ENCODE assay signal across 18 cellular contexts in the genomic region with DNA sequence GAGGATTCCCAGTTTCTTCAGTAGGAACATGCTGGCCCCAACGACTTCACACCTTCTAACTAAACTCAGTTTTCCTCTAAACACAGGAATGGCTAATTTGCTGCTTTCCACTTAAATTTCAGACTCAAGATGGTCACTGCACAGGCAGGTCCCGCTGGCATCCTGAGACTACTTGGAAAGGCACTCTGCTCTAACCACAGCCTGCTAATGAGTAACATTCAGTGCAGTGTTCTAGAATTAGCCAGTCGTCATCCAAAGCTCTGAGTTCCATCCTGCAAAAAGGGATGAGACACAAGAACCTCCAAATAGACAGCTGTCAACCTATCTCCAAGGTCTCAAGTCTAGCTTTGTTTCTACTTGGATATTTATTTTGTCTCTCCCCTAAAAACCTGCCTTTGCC. TPM values are rescaled to one million over a fixed set of nuclear protein-coding genes. Genes with fewer than 3 reads are reported as not detected.
DNase-seq lines count a peak whose midpoint lies in the region; ATAC-seq and TF ChIP-seq lines count a peak whose summit lies in the region.
"Had no signal": no experiment of that assay in that cellular context is flagged by ENCODE, and none has a peak within 500 bp of the region (broad histone marks: within the 10 kb centered on the region; RNA-seq: fewer than 3 reads in every experiment).

No MANE protein-coding gene starts in this region.

- H4K8ac ChIP-seq in mesendoderm (ENCODE audit: low read depth, low read length): no peak overlapping the region

- H3K18ac ChIP-seq in mesendoderm (ENCODE audit: low read length): no peak overlapping the region

- H3K27ac ChIP-seq in GM23248 (peak overlapping the region; percentile 24), transverse colon (no peak overlapping the region), mesendoderm (ENCODE audit: low read depth, low read length) (no peak overlapping the region)
- H3K27ac ChIP-seq: gastroesophageal sphincter, prostate gland had no signal

- H3K4me1 ChIP-seq in GM23248 (ENCODE audit: insufficient read depth): peaks cover 44% of the 10 kb centered on the region
- peaks cover 0 to 36% (median 9%) of the 10 kb centered on the region in 4 donors for H3K4me1 ChIP-seq in transverse colon
- no peaks in the 10 kb centered on the region for H3K4me1 ChIP-seq in mesendoderm (ENCODE audit: control insufficient read depth, low read depth, low read length)
- H3K4me1 ChIP-seq: prostate gland had no signal

- no peak overlapping the region for H2BK120ac ChIP-seq in mesendoderm (ENCODE audit: low read depth, low read length)

- POLR2A ChIA-PET in AG04449 (lab: Yijun Ruan, JAX): no interaction called here

- in situ Hi-C loops in GM23248 (cut with MboI): no loop called here
- in situ Hi-C loops in astrocyte of the cerebellum (cut with HindIII; ENCODE audit: low sequenced_read_pairs): no loop called here
- in situ Hi-C loops in transverse colon (cut with MboI; ENCODE audit: low pct_ligation_motif_present in 1 of 4, low pct_unique_long_range_greater_than_20kb in 1 of 4, low sequenced_read_pairs in 3 of 4): no loop called here

- no peaks in the 10 kb centered on the region for H3K36me3 ChIP-seq in GM23248 (ENCODE audit: low read depth)
- peaks cover 0 to 3% (median 0%) of the 10 kb centered on the region in 4 donors for H3K36me3 ChIP-seq in transverse colon
- H3K36me3 ChIP-seq in mesendoderm (ENCODE audit: control insufficient read depth, insufficient read depth, low read length): no peaks in the 10 kb centered on the region
- H3K36me3 ChIP-seq: prostate gland had no signal

- H4K5ac ChIP-seq in mesendoderm (ENCODE audit: low read length): no peak overlapping the region

- H3K4me2 ChIP-seq in GM23248 (ENCODE audit: unreplicated experiment): peak overlapping the region; percentile 50
- H3K4me2 ChIP-seq in mesendoderm (ENCODE audit: low read length): no peak overlapping the region

- H3K27me3 ChIP-seq in GM23248 (replicated peaks; ENCODE audit: insufficient read depth) (no peaks in the 10 kb centered on the region), transverse colon (no peaks in the 10 kb centered on the region), mesendoderm (ENCODE audit: insufficient read depth, low read length, poor library complexity) (peaks cover 32% of the 10 kb centered on the region)
- H3K27me3 ChIP-seq: gastroesophageal sphincter had no signal

- H2AK5ac ChIP-seq in mesendoderm (ENCODE audit: low read length): no peak overlapping the region

- no peaks in the 10 kb centered on the region for H3K9me3 ChIP-seq in GM23248 (ENCODE audit: low read depth)
- no peaks in the 10 kb centered on the region for H3K9me3 ChIP-seq in transverse colon
- H3K9me3 ChIP-seq: gastroesophageal sphincter, prostate gland had no signal

- H2BK15ac ChIP-seq in mesendoderm (replicated peaks; ENCODE audit: low read depth): no peak overlapping the region

- H3K9ac ChIP-seq in GM23248 (no peak overlapping the region), mesendoderm (ENCODE audit: low read length) (no peak overlapping the region)

- no peak overlapping the region for H3K4me3 ChIP-seq in AG04449 (ENCODE audit: low read depth, low read length)
- no peak overlapping the region for H3K4me3 ChIP-seq in GM23248
- no peak overlapping the region for H3K4me3 ChIP-seq in astrocyte of the cerebellum (ENCODE audit: low read depth, low read length)
- no peak overlapping the region for H3K4me3 ChIP-seq in transverse colon
- H3K4me3 ChIP-seq in mesendoderm (ENCODE audit: low read length): no peak overlapping the region
- H3K4me3 ChIP-seq: gastroesophageal sphincter, lung, prostate gland had no signal

- ATAC-seq in GM18505 (IDR thresholded peaks at IDR 0.05; ENCODE audit: unreplicated experiment): no peak
- ATAC-seq: activated naive CD4-positive, alpha-beta T cell treated with anti-CD3 and anti-CD28 coated beads, Interleukin-2, amount 50 U/mL, for 72 hours; gastroesophageal sphincter; PC-3 had no signal

- no peak overlapping the region for H3K56ac ChIP-seq in mesendoderm (ENCODE audit: low read length)

- H3K23ac ChIP-seq in mesendoderm (ENCODE audit: low read length): no peak overlapping the region

- intact Hi-C loops in transverse colon (cut with DNase I; ENCODE audit: low total_unique reads): no loop called here

- H2BK5ac ChIP-seq in mesendoderm (ENCODE audit: low read length): no peak overlapping the region

- CTCF ChIA-PET in AG04449 (lab: Yijun Ruan, JAX): interaction anchor here (1.5 to 4.6 kb wide), 2 partner anchors 13 to 61 kb away, joined by 4 to 14 read pairs; no protein-coding TSS in a partner anchor

- 17 to 24% methylated on average over 3 of the region's 3 CpGs for WGBS in GM23248 (ENCODE audit: low coverage in 1 of 2, low lambda C conversion rate in 2 of 2, missing lambda C conversion rate in 2 of 2), 2 experiments
- 81 to 100% methylated on average over 1 to 3 of the region's 3 CpGs for WGBS in transverse colon (ENCODE audit: low coverage in 1 of 2), 2 donors
- no CpG with 5 or more reads among the region's 3 CpGs for WGBS in mesendoderm (ENCODE audit: extremely low coverage, insufficient coverage, low lambda C conversion rate)

- no peak overlapping the region for H3K4ac ChIP-seq in mesendoderm (ENCODE audit: low read depth, low read length)

- H3K9me2 ChIP-seq in GM23248 (ENCODE audit: insufficient read depth): no peaks in the 10 kb centered on the region

- peak; percentile 52 for DNase-seq in AG04449 (ENCODE audit: low read depth, low spot score)
- peak; percentile 91 for DNase-seq in GM23248
- peak; percentile 27 for DNase-seq in astrocyte of the cerebellum (ENCODE audit: low read depth)
- DNase-seq in islet precursor cell: peak; percentile 49
- DNase-seq in transverse colon: no peak
- DNase-seq in NCI-H1436 (lab: John Stamatoyannopoulos, UW): no peak
- no peak for DNase-seq in mesendoderm
- DNase-seq: activated CD4-positive, alpha-beta T cell treated with anti-CD3 and anti-CD28 coated beads, Interleukin-2, amount 50 U/mL, for 1 hour; activated T-cell treated with anti-CD3 and anti-CD28 coated beads, Interleukin-2, amount 50 U/mL, for 1 hour; cerebellar nuclear complex; endodermal cell; NCI-H748 treated with DMSO at 0.1 percent for 48 hours; PC-3 had no signal

- H4K20me1 ChIP-seq in GM23248 (ENCODE audit: insufficient read depth): peaks cover 5% of the 10 kb centered on the region; the same call in 1 of the 2 replicates

- no peak for TF ChIP-seq POLR2A in transverse colon (IDR thresholded peaks at IDR 0.05)
- TF ChIP-seq POLR2A in GM18505 (IDR thresholded peaks at IDR 0.05; ENCODE audit: borderline replicate concordance, extremely low read depth, insufficient read depth, insufficient read length): no peak

- peaks cover 82% of the 10 kb centered on the region for H3K79me2 ChIP-seq in GM23248 (ENCODE audit: insufficient read depth)
- H3K79me2 ChIP-seq in mesendoderm (ENCODE audit: control insufficient read depth, insufficient read depth, low read length): no peaks in the 10 kb centered on the region

- no peak overlapping the region for H2AFZ ChIP-seq in GM23248

- no peak for TF ChIP-seq EP300 in transverse colon (IDR thresholded peaks at IDR 0.05; ENCODE audit: low read depth)

- TF ChIP-seq CTCF in AG04449 (IDR thresholded peaks at IDR 0.05; ENCODE audit: insufficient read depth, low read length, missing control alignments) (no peak), astrocyte of the cerebellum (IDR thresholded peaks at IDR 0.05; ENCODE audit: low read depth, low read length, missing control alignments) (no peak), transverse colon (IDR thresholded peaks at IDR 0.05) (no peak)

- peaks cover 4% of the 10 kb centered on the region for H3K79me1 ChIP-seq in mesendoderm (ENCODE audit: low read length)

- peaks cover 53% of the 10 kb centered on the region for H3F3A ChIP-seq in GM23248 (ENCODE audit: insufficient read depth)

RNA-seq across cellular contexts. Expression of a gene that starts 6.0 kb away (rescaled TPM):
- 13.2 and 20.3 TPM in 2 replicates for total RNA-seq in GM23248 (2014; rRNA removed; shearing (Covaris generic))
- 49.5 and 54.7 TPM in 2 replicates for polyA plus RNA-seq in GM23248 (2016; fragmentation: Nextera tagmentation; extraction: Ambion mirVana)
- 10 to 100 TPM; 14.8 to 48.8 (median 21.1) TPM for total RNA-seq in transverse colon
- polyA plus RNA-seq in mesendoderm (2013, experiment 1 of 2): 2.1 TPM
- 2.1 TPM for polyA plus RNA-seq in mesendoderm (2013, experiment 2 of 2)

RNA-seq across cellular contexts. Expression of a gene that starts 6.4 kb away (rescaled TPM):
- 29.1 and 36.3 TPM in 2 replicates for total RNA-seq in GM23248 (2014; rRNA removed; shearing (Covaris generic))
- 10.7 and 11.3 TPM in 2 replicates for polyA plus RNA-seq in GM23248 (2016; fragmentation: Nextera tagmentation; extraction: Ambion mirVana)
- total RNA-seq in transverse colon: 100 to 1,000 TPM in 2 of 4 donors, 10 to 100 TPM in 2; 84.4 to 144 (median 103) TPM
- polyA plus RNA-seq in mesendoderm (2013, experiment 1 of 2): 36.1 TPM
- polyA plus RNA-seq in mesendoderm (2013, experiment 2 of 2): 35.4 TPM

Comparison
In these comparisons a context has a peak if more than half of its experiments do, and no peak if none do; other contexts are left out.
1. DNase-seq: peak in AG04449 (single experiment), GM23248 (single experiment), astrocyte of the cerebellum (single experiment) and islet precursor cell (single experiment); none in transverse colon (single experiment), NCI-H1436 (single experiment) and mesendoderm (single experiment).